Comparison of ENCODE assay signal across 1 cellular context in genomic region chr19:1086618-1087017, GRCh38.
TF ChIP-seq lines count a peak whose summit lies in the region.

No MANE protein-coding gene starts in this region.

TF ChIP-seq in SK-N-SH, 30 proteins besides CTCF, POLR2A, EP300 and RAD21:
- TF ChIP-seq TCF12 (IDR thresholded peaks at IDR 0.05): no peak
